Comparison of ENCODE assay signal across 1 cellular context in the genomic region with DNA sequence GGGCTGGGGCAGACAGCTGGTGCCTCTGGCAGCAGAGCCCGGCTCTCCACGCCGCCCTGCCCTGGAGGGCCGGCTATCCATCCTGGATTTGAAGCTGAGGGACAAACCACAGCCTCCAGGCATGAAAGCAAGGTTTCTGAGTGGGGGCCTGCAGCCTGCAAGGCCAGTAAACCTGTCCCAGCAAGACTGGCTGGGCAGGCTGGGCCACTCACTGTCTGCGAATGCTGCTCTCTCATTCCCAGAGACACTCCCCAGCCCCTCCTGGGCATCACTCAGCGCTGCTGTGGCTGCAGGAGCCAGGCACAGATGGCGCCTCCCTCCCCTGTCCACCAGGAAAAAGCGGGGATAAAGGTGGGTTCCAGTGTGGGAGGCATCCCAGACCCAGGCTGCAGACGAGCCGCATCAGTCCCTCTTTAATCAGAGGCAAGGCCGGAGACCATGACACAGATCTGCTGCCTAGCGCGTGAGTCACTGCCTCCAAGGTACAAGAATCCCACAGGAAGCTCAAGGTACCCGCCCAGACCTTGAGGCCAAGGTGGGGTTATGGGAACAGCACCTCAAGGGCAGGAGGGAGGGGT.
TF ChIP-seq lines count a peak whose summit lies in the region.

No MANE protein-coding gene starts in this region.

TF ChIP-seq in A549, 52 proteins besides CTCF, POLR2A, EP300 and RAD21 (continued from another document):
- TF ChIP-seq, protein P1, sequence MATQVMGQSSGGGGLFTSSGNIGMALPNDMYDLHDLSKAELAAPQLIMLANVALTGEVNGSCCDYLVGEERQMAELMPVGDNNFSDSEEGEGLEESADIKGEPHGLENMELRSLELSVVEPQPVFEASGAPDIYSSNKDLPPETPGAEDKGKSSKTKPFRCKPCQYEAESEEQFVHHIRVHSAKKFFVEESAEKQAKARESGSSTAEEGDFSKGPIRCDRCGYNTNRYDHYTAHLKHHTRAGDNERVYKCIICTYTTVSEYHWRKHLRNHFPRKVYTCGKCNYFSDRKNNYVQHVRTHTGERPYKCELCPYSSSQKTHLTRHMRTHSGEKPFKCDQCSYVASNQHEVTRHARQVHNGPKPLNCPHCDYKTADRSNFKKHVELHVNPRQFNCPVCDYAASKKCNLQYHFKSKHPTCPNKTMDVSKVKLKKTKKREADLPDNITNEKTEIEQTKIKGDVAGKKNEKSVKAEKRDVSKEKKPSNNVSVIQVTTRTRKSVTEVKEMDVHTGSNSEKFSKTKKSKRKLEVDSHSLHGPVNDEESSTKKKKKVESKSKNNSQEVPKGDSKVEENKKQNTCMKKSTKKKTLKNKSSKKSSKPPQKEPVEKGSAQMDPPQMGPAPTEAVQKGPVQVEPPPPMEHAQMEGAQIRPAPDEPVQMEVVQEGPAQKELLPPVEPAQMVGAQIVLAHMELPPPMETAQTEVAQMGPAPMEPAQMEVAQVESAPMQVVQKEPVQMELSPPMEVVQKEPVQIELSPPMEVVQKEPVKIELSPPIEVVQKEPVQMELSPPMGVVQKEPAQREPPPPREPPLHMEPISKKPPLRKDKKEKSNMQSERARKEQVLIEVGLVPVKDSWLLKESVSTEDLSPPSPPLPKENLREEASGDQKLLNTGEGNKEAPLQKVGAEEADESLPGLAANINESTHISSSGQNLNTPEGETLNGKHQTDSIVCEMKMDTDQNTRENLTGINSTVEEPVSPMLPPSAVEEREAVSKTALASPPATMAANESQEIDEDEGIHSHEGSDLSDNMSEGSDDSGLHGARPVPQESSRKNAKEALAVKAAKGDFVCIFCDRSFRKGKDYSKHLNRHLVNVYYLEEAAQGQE (IDR thresholded peaks at IDR 0.05), result no peak
- TF ChIP-seq, protein P2, sequence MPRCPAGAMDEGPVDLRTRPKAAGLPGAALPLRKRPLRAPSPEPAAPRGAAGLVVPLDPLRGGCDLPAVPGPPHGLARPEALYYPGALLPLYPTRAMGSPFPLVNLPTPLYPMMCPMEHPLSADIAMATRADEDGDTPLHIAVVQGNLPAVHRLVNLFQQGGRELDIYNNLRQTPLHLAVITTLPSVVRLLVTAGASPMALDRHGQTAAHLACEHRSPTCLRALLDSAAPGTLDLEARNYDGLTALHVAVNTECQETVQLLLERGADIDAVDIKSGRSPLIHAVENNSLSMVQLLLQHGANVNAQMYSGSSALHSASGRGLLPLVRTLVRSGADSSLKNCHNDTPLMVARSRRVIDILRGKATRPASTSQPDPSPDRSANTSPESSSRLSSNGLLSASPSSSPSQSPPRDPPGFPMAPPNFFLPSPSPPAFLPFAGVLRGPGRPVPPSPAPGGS (IDR thresholded peaks at IDR 0.05), result no peak
- TF ChIP-seq FOXS1 (CRISPR knock-in tag; IDR thresholded peaks at IDR 0.05), result no peak
- no peak for TF ChIP-seq NR3C1 (IDR thresholded peaks at IDR 0.05)
- no peak for TF ChIP-seq EHMT2 (IDR thresholded peaks at IDR 0.05; ENCODE audit: low read depth)
- TF ChIP-seq MYC (IDR thresholded peaks at IDR 0.05; ENCODE audit: borderline replicate concordance, low read length), result no peak
- TF ChIP-seq NFE2L2 (conservative IDR thresholded peaks at IDR 0.05; ENCODE audit: low read length), result no peak
- no peak for TF ChIP-seq CHD2 (IDR thresholded peaks at IDR 0.05; ENCODE audit: low read length, partially characterized antibody)
- TF ChIP-seq ZC3H11A (IDR thresholded peaks at IDR 0.05), result no peak
- no peak for TF ChIP-seq CBX8 (IDR thresholded peaks at IDR 0.05)
- no peak for TF ChIP-seq RNF2 (IDR thresholded peaks at IDR 0.05; ENCODE audit: borderline replicate concordance, low read depth)
- TF ChIP-seq, protein P3, sequence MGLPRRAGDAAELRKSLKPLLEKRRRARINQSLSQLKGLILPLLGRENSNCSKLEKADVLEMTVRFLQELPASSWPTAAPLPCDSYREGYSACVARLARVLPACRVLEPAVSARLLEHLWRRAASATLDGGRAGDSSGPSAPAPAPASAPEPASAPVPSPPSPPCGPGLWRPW (IDR thresholded peaks at IDR 0.05), result no peak
- no peak for TF ChIP-seq POLR2AphosphoS2 (conservative IDR thresholded peaks at IDR 0.05; ENCODE audit: low read length)
- TF ChIP-seq EHF (CRISPR knock-in tag; IDR thresholded peaks at IDR 0.05), result no peak
- no peak for TF ChIP-seq BHLHE40 (IDR thresholded peaks at IDR 0.05; ENCODE audit: low read depth, low read length)
- TF ChIP-seq, protein P4, sequence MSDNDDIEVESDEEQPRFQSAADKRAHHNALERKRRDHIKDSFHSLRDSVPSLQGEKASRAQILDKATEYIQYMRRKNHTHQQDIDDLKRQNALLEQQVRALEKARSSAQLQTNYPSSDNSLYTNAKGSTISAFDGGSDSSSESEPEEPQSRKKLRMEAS (IDR thresholded peaks at IDR 0.05), result peak; percentile 75
- TF ChIP-seq, protein P5, sequence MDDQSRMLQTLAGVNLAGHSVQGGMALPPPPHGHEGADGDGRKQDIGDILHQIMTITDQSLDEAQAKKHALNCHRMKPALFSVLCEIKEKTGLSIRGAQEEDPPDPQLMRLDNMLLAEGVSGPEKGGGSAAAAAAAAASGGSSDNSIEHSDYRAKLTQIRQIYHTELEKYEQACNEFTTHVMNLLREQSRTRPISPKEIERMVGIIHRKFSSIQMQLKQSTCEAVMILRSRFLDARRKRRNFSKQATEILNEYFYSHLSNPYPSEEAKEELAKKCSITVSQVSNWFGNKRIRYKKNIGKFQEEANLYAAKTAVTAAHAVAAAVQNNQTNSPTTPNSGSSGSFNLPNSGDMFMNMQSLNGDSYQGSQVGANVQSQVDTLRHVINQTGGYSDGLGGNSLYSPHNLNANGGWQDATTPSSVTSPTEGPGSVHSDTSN (IDR thresholded peaks at IDR 0.05), result no peak
- TF ChIP-seq, protein P6, sequence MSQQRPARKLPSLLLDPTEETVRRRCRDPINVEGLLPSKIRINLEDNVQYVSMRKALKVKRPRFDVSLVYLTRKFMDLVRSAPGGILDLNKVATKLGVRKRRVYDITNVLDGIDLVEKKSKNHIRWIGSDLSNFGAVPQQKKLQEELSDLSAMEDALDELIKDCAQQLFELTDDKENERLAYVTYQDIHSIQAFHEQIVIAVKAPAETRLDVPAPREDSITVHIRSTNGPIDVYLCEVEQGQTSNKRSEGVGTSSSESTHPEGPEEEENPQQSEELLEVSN (IDR thresholded peaks at IDR 0.05; ENCODE audit: borderline replicate concordance, low read depth), result 0 out of 2 replicates have a peak, but pooled peaks have one; percentile 37
- no peak for TF ChIP-seq HOXA7 (CRISPR knock-in tag; IDR thresholded peaks at IDR 0.05)
- TF ChIP-seq, protein P7, sequence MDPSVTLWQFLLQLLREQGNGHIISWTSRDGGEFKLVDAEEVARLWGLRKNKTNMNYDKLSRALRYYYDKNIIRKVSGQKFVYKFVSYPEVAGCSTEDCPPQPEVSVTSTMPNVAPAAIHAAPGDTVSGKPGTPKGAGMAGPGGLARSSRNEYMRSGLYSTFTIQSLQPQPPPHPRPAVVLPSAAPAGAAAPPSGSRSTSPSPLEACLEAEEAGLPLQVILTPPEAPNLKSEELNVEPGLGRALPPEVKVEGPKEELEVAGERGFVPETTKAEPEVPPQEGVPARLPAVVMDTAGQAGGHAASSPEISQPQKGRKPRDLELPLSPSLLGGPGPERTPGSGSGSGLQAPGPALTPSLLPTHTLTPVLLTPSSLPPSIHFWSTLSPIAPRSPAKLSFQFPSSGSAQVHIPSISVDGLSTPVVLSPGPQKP (IDR thresholded peaks at IDR 0.05; ENCODE audit: low read depth, low read length), result no peak
- TF ChIP-seq, protein P8, sequence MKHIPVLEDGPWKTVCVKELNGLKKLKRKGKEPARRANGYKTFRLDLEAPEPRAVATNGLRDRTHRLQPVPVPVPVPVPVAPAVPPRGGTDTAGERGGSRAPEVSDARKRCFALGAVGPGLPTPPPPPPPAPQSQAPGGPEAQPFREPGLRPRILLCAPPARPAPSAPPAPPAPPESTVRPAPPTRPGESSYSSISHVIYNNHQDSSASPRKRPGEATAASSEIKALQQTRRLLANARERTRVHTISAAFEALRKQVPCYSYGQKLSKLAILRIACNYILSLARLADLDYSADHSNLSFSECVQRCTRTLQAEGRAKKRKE (CRISPR knock-in tag; IDR thresholded peaks at IDR 0.05; ENCODE audit: low read depth), result no peak; the same call in 1 of the 2 replicates
- TF ChIP-seq HOXB13 (CRISPR knock-in tag; IDR thresholded peaks at IDR 0.05; ENCODE audit: low read depth), result no peak; the same call in 1 of the 2 replicates
- no peak for TF ChIP-seq CBX2 (IDR thresholded peaks at IDR 0.05; ENCODE audit: borderline replicate concordance, low read depth)
- no peak for TF ChIP-seq RARB (CRISPR knock-in tag; IDR thresholded peaks at IDR 0.05)
- peak; percentile 61 for TF ChIP-seq FOSL2 (IDR thresholded peaks at IDR 0.05)
- TF ChIP-seq FOSL2 (CRISPR knock-in tag; IDR thresholded peaks at IDR 0.05), result peak; percentile 91
- TF ChIP-seq TP53 (CRISPR knock-in tag; IDR thresholded peaks at IDR 0.05), result no peak
